1 cellular context compared by ENCODE assay signal in the genomic region with DNA sequence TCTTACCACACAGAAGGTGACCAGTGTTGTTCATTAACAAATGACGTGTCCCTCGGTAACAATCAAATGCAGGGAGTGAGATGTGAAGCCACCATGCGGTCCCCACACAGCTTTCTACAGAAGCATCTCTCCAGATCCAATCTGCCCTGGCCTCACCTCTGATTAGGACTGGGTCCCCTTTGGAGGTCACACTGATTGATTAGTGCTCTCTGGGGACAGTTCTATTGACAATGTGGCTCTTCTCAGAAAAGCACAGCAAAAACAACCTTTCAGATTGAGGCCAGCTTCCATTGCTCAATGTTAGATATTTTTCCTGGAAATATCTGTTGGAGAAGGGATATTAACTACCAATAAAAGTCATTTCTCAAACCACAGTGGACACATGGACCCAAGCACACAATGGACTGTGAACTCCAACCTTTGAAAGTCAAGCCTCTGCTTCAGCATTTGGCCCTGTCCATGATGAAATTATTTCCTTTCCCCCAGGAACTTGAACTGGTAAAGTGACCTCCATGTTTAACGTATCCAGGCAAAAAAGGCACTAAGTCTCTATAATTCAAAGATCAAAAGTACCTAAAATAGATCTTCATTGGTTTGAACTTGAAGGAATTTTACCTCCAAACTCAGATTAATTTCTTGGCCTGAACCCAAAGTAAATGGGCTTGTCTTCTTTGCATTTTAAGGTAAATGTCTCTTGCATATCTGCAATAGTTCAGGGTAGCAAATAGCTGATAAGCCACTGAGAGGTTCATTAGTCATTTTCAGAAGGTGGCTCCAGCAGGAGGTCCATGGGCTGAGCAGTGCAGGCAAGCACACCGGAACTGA.
TF ChIP-seq lines count a peak whose summit lies in the region.

No MANE protein-coding gene starts in this region.

TF ChIP-seq in HepG2, 621 proteins besides CTCF, POLR2A, EP300 and RAD21 (continued from another document and continues in another):
- TF ChIP-seq, protein P1, sequence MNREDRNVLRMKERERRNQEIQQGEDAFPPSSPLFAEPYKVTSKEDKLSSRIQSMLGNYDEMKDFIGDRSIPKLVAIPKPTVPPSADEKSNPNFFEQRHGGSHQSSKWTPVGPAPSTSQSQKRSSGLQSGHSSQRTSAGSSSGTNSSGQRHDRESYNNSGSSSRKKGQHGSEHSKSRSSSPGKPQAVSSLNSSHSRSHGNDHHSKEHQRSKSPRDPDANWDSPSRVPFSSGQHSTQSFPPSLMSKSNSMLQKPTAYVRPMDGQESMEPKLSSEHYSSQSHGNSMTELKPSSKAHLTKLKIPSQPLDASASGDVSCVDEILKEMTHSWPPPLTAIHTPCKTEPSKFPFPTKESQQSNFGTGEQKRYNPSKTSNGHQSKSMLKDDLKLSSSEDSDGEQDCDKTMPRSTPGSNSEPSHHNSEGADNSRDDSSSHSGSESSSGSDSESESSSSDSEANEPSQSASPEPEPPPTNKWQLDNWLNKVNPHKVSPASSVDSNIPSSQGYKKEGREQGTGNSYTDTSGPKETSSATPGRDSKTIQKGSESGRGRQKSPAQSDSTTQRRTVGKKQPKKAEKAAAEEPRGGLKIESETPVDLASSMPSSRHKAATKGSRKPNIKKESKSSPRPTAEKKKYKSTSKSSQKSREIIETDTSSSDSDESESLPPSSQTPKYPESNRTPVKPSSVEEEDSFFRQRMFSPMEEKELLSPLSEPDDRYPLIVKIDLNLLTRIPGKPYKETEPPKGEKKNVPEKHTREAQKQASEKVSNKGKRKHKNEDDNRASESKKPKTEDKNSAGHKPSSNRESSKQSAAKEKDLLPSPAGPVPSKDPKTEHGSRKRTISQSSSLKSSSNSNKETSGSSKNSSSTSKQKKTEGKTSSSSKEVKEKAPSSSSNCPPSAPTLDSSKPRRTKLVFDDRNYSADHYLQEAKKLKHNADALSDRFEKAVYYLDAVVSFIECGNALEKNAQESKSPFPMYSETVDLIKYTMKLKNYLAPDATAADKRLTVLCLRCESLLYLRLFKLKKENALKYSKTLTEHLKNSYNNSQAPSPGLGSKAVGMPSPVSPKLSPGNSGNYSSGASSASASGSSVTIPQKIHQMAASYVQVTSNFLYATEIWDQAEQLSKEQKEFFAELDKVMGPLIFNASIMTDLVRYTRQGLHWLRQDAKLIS (CRISPR knock-in tag; IDR thresholded peaks at IDR 0.05): no peak
- TF ChIP-seq GATAD2A (CRISPR knock-in tag; IDR thresholded peaks at IDR 0.05) (peak; percentile 10; the same call in 1 of the 2 replicates), CHCHD3 (CRISPR knock-in tag; IDR thresholded peaks at IDR 0.05) (no peak), RARA (CRISPR knock-in tag; IDR thresholded peaks at IDR 0.05) (0 out of 2 replicates have a peak, but pooled peaks have one; percentile 4), MBD4 (IDR thresholded peaks at IDR 0.05; ENCODE audit: borderline replicate concordance, low read length) (no peak), ZNF619 (CRISPR knock-in tag; IDR thresholded peaks at IDR 0.05) (no peak), FOXA1 (IDR thresholded peaks at IDR 0.05) (no peak), FOXA1 (CRISPR knock-in tag; IDR thresholded peaks at IDR 0.05) (0 out of 2 replicates have a peak, but pooled peaks have one; percentile 14), TARDBP (CRISPR knock-in tag; IDR thresholded peaks at IDR 0.05) (no peak), ZMYM3 (CRISPR knock-in tag; IDR thresholded peaks at IDR 0.05) (peak; percentile 86), TGIF2 (CRISPR knock-in tag; IDR thresholded peaks at IDR 0.05) (no peak), ZNF274 (CRISPR knock-in tag; IDR thresholded peaks at IDR 0.05) (no peak), NCOA1 (CRISPR knock-in tag; IDR thresholded peaks at IDR 0.05) (no peak), JUNB (CRISPR knock-in tag; IDR thresholded peaks at IDR 0.05; ENCODE audit: borderline replicate concordance) (no peak), THYN1 (CRISPR knock-in tag; IDR thresholded peaks at IDR 0.05; ENCODE audit: borderline replicate concordance, low read depth) (no peak), SP140L (CRISPR knock-in tag; IDR thresholded peaks at IDR 0.05; ENCODE audit: borderline replicate concordance) (no peak), ZNF816 (CRISPR knock-in tag; IDR thresholded peaks at IDR 0.05; ENCODE audit: borderline replicate concordance) (no peak), CHD4 (IDR thresholded peaks at IDR 0.05; ENCODE audit: borderline replicate concordance, low read length) (no peak), MATR3 (CRISPR knock-in tag; IDR thresholded peaks at IDR 0.05) (no peak), ETV5 (CRISPR knock-in tag; IDR thresholded peaks at IDR 0.05; ENCODE audit: borderline replicate concordance) (peak; percentile 57; the same call in 1 of the 2 replicates), ZMYM4 (CRISPR knock-in tag; IDR thresholded peaks at IDR 0.05) (0 out of 2 replicates have a peak, but pooled peaks have one; percentile 28), ADNP (CRISPR knock-in tag; IDR thresholded peaks at IDR 0.05) (no peak), GTF3A (CRISPR knock-in tag; conservative IDR thresholded peaks at IDR 0.05) (no peak), HHEX (CRISPR knock-in tag; IDR thresholded peaks at IDR 0.05) (no peak), ISL2 (CRISPR knock-in tag; IDR thresholded peaks at IDR 0.05) (peak; percentile 19; the same call in 1 of the 2 replicates), ZNF207 (IDR thresholded peaks at IDR 0.05; ENCODE audit: borderline replicate concordance) (no peak), CREB1 (IDR thresholded peaks at IDR 0.05) (peak; percentile 35; the same call in 1 of the 2 replicates), CREB1 (CRISPR knock-in tag; IDR thresholded peaks at IDR 0.05) (no peak; the same call in 1 of the 2 replicates), ZNF564 (CRISPR knock-in tag; IDR thresholded peaks at IDR 0.05) (peak; percentile 86; the same call in 1 of the 2 replicates), PRMT3 (CRISPR knock-in tag; IDR thresholded peaks at IDR 0.05; ENCODE audit: borderline replicate concordance, low read depth) (no peak), ZNF3 (CRISPR knock-in tag; IDR thresholded peaks at IDR 0.05) (0 out of 2 replicates have a peak, but pooled peaks have one; percentile 5), ZNF530 (CRISPR knock-in tag; IDR thresholded peaks at IDR 0.05; ENCODE audit: low read depth) (no peak), ZNF781 (CRISPR knock-in tag; IDR thresholded peaks at IDR 0.05; ENCODE audit: borderline replicate concordance, not compliant biosample characterization) (peak; percentile 42), ZIK1 (CRISPR knock-in tag; IDR thresholded peaks at IDR 0.05; ENCODE audit: borderline replicate concordance, low read depth) (no peak), MTF2 (CRISPR knock-in tag; IDR thresholded peaks at IDR 0.05; ENCODE audit: borderline replicate concordance) (no peak), SOX5 (CRISPR knock-in tag; IDR thresholded peaks at IDR 0.05; ENCODE audit: borderline replicate concordance) (0 out of 2 replicates have a peak, but pooled peaks have one; percentile 16), SPEN (CRISPR knock-in tag; IDR thresholded peaks at IDR 0.05; ENCODE audit: low read depth) (0 out of 2 replicates have a peak, but pooled peaks have one; percentile 8), ZNF292 (CRISPR knock-in tag; IDR thresholded peaks at IDR 0.05; ENCODE audit: borderline replicate concordance, low read depth) (peak; percentile 21; the same call in 1 of the 2 replicates), CREM (IDR thresholded peaks at IDR 0.05) (0 out of 2 replicates have a peak, but pooled peaks have one; percentile 8), CREM (CRISPR knock-in tag; IDR thresholded peaks at IDR 0.05) (no peak), ZNF180 (CRISPR knock-in tag; IDR thresholded peaks at IDR 0.05; ENCODE audit: borderline replicate concordance, low read depth) (no peak), NKX3-1 (CRISPR knock-in tag; IDR thresholded peaks at IDR 0.05) (no peak)
- TF ChIP-seq, protein P2, sequence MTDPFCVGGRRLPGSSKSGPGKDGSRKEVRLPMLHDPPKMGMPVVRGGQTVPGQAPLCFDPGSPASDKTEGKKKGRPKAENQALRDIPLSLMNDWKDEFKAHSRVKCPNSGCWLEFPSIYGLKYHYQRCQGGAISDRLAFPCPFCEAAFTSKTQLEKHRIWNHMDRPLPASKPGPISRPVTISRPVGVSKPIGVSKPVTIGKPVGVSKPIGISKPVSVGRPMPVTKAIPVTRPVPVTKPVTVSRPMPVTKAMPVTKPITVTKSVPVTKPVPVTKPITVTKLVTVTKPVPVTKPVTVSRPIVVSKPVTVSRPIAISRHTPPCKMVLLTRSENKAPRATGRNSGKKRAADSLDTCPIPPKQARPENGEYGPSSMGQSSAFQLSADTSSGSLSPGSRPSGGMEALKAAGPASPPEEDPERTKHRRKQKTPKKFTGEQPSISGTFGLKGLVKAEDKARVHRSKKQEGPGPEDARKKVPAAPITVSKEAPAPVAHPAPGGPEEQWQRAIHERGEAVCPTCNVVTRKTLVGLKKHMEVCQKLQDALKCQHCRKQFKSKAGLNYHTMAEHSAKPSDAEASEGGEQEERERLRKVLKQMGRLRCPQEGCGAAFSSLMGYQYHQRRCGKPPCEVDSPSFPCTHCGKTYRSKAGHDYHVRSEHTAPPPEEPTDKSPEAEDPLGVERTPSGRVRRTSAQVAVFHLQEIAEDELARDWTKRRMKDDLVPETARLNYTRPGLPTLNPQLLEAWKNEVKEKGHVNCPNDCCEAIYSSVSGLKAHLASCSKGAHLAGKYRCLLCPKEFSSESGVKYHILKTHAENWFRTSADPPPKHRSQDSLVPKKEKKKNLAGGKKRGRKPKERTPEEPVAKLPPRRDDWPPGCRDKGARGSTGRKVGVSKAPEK (CRISPR knock-in tag; IDR thresholded peaks at IDR 0.05; ENCODE audit: borderline replicate concordance): no peak
- TF ChIP-seq, protein P3, sequence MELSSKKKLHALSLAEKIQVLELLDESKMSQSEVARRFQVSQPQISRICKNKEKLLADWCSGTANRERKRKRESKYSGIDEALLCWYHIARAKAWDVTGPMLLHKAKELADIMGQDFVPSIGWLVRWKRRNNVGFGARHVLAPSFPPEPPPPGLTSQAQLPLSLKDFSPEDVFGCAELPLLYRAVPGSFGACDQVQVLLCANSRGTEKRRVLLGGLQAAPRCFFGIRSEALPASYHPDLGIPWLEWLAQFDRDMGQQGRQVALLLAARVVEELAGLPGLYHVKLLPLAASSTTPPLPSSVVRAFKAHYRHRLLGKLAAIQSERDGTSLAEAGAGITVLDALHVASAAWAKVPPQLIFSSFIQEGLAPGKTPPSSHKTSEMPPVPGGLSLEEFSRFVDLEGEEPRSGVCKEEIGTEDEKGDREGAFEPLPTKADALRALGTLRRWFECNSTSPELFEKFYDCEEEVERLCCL (CRISPR knock-in tag; IDR thresholded peaks at IDR 0.05; ENCODE audit: borderline replicate concordance): no peak
- TF ChIP-seq, protein P4, sequence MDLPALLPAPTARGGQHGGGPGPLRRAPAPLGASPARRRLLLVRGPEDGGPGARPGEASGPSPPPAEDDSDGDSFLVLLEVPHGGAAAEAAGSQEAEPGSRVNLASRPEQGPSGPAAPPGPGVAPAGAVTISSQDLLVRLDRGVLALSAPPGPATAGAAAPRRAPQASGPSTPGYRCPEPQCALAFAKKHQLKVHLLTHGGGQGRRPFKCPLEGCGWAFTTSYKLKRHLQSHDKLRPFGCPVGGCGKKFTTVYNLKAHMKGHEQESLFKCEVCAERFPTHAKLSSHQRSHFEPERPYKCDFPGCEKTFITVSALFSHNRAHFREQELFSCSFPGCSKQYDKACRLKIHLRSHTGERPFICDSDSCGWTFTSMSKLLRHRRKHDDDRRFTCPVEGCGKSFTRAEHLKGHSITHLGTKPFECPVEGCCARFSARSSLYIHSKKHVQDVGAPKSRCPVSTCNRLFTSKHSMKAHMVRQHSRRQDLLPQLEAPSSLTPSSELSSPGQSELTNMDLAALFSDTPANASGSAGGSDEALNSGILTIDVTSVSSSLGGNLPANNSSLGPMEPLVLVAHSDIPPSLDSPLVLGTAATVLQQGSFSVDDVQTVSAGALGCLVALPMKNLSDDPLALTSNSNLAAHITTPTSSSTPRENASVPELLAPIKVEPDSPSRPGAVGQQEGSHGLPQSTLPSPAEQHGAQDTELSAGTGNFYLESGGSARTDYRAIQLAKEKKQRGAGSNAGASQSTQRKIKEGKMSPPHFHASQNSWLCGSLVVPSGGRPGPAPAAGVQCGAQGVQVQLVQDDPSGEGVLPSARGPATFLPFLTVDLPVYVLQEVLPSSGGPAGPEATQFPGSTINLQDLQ (CRISPR knock-in tag; IDR thresholded peaks at IDR 0.05): no peak
- TF ChIP-seq, protein P5, sequence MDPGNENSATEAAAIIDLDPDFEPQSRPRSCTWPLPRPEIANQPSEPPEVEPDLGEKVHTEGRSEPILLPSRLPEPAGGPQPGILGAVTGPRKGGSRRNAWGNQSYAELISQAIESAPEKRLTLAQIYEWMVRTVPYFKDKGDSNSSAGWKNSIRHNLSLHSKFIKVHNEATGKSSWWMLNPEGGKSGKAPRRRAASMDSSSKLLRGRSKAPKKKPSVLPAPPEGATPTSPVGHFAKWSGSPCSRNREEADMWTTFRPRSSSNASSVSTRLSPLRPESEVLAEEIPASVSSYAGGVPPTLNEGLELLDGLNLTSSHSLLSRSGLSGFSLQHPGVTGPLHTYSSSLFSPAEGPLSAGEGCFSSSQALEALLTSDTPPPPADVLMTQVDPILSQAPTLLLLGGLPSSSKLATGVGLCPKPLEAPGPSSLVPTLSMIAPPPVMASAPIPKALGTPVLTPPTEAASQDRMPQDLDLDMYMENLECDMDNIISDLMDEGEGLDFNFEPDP (CRISPR knock-in tag; conservative IDR thresholded peaks at IDR 0.05): 0 out of 2 replicates have a peak, but pooled peaks have one; percentile 28
- TF ChIP-seq, protein P6, sequence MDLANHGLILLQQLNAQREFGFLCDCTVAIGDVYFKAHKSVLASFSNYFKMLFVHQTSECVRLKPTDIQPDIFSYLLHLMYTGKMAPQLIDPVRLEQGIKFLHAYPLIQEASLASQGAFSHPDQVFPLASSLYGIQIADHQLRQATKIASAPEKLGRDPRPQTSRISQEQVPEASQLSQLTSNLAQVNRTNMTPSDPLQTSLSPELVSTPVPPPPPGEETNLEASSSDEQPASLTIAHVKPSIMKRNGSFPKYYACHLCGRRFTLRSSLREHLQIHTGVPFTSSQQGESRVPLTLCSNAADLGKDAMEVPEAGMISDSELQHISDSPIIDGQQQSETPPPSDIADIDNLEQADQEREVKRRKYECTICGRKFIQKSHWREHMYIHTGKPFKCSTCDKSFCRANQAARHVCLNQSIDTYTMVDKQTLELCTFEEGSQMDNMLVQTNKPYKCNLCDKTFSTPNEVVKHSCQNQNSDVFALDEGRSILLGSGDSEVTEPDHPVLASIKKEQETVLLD (CRISPR knock-in tag; IDR thresholded peaks at IDR 0.05; ENCODE audit: low read depth): no peak
- TF ChIP-seq, protein P7, sequence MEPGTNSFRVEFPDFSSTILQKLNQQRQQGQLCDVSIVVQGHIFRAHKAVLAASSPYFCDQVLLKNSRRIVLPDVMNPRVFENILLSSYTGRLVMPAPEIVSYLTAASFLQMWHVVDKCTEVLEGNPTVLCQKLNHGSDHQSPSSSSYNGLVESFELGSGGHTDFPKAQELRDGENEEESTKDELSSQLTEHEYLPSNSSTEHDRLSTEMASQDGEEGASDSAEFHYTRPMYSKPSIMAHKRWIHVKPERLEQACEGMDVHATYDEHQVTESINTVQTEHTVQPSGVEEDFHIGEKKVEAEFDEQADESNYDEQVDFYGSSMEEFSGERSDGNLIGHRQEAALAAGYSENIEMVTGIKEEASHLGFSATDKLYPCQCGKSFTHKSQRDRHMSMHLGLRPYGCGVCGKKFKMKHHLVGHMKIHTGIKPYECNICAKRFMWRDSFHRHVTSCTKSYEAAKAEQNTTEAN (CRISPR knock-in tag; conservative IDR thresholded peaks at IDR 0.05): no peak
- TF ChIP-seq, protein P8, sequence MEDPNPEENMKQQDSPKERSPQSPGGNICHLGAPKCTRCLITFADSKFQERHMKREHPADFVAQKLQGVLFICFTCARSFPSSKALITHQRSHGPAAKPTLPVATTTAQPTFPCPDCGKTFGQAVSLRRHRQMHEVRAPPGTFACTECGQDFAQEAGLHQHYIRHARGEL (CRISPR knock-in tag; IDR thresholded peaks at IDR 0.05): no peak
